ENCODE assay signal across 1 cellular context in genomic region chr20:47500554-47500953, GRCh38.
TF ChIP-seq lines count a peak whose summit lies in the region.

No MANE protein-coding gene starts in this region.

TF ChIP-seq in HCT116, 20 proteins besides CTCF, POLR2A, EP300 and RAD21 (continued from another document):
- TF ChIP-seq REST (IDR thresholded peaks at IDR 0.05; ENCODE audit: low read depth), result no peak
- TF ChIP-seq SP1 (IDR thresholded peaks at IDR 0.05; ENCODE audit: low read depth), result no peak
- no peak for TF ChIP-seq CEBPB (IDR thresholded peaks at IDR 0.05; ENCODE audit: low read depth)
- no peak for TF ChIP-seq EGR1 (IDR thresholded peaks at IDR 0.05; ENCODE audit: low read depth)
- no peak for TF ChIP-seq SRF (IDR thresholded peaks at IDR 0.05; ENCODE audit: low read depth)
- no peak for TF ChIP-seq ELF1 (IDR thresholded peaks at IDR 0.05; ENCODE audit: borderline replicate concordance, low read depth)
- TF ChIP-seq YY1 (IDR thresholded peaks at IDR 0.05; ENCODE audit: extremely low read depth, insufficient replicate concordance, low read depth, low read length), result no peak
TF ChIP-seq in HCT116: peak in this region for 0.
